Comparison of ENCODE assay signal across 32 cellular contexts in the genomic region with DNA sequence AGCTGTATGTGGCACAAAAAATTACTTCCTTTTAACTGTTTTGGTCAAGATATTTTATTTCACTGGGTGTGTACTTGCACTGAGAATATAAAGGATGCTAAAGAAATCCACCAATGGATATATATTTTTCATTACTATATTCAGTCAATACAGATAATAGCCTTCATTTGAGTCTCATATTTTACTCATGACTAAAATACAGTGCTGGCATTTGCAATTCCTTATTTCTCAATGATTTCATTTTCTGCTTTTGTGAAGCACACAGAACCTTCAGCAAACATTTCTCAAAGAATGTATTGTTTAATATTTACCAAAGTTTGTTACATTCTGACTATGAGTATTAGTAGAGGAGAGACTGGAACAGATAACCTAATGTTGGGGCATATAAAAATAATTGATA.
"Had no signal": no experiment of that assay in that cellular context is flagged by ENCODE, and none has a peak within 500 bp of the region (broad histone marks: within the 10 kb centered on the region; RNA-seq: fewer than 3 reads in every experiment).

No MANE protein-coding gene starts in this region.

- H3K4me1 ChIP-seq: adrenal gland, breast epithelium had no signal

- ATAC-seq: activated CD8-positive, alpha-beta T cell treated with anti-CD3 and anti-CD28 coated beads for 36 hours; activated naive CD4-positive, alpha-beta T cell treated with anti-CD3 and anti-CD28 coated beads, Interleukin-2, amount 50 U/mL, for 72 hours; activated T-cell treated with anti-CD3 and anti-CD28 coated beads, Interleukin-2, amount 50 U/mL, for 4 hours; activated T-cell treated with anti-CD3 and anti-CD28 coated beads, Interleukin-2, amount 50 U/mL, for 72 hours; activated T-helper 17 cell treated with anti-CD3 and anti-CD28 coated beads, Interleukin-2, amount 50 U/mL, for 72 hours; body of pancreas had no signal

- H3K27me3 ChIP-seq: adrenal gland, body of pancreas, brain microvascular endothelial cell, breast epithelium had no signal

- H3K36me3 ChIP-seq: adrenal gland, brain microvascular endothelial cell, breast epithelium had no signal

- H3K27ac ChIP-seq: adrenal gland, body of pancreas, brain microvascular endothelial cell, breast epithelium, VCaP had no signal

- DNase-seq: activated B cell treated with CpG ODN at 0.5 μM for 24 hours; activated CD4-positive, alpha-beta memory T cell treated with anti-CD3 and anti-CD28 coated beads for 36 hours; activated CD4-positive, alpha-beta T cell treated with anti-CD3 and anti-CD28 coated beads for 4 hours; activated CD4-positive, alpha-beta T cell treated with anti-CD3 and anti-CD28 coated beads, Interleukin-2, amount 10 ng/mL, durations not matched to agents 24 days and 14 days; activated CD4-positive, alpha-beta T cell treated with anti-CD3 and anti-CD28 coated beads, Interleukin-2, amount 50 U/mL, for 1 hour; activated CD4-positive, alpha-beta T cell treated with anti-CD3 and anti-CD28 coated beads, Interleukin-2, amount 50 U/mL, for 4 hours; activated CD4-positive, CD25-positive, alpha-beta regulatory T cell treated with anti-CD3 and anti-CD28 coated beads, Interleukin-2, amount 50 U/mL, for 72 hours; activated CD8-positive, alpha-beta memory T cell treated with anti-CD3 and anti-CD28 coated beads, Interleukin-2, amount 50 U/mL, for 4 hours; activated CD8-positive, alpha-beta T cell treated with anti-CD3 and anti-CD28 coated beads for 36 hours; activated effector memory CD4-positive, alpha-beta T cell treated with anti-CD3 and anti-CD28 coated beads, Interleukin-2, amount 50 U/mL, for 16 hours; activated gamma-delta T cell treated with Interleukin-2 at 50 U/mL for 16 hours; activated naive CD4-positive, alpha-beta T cell; activated naive CD4-positive, alpha-beta T cell treated with anti-CD3 and anti-CD28 coated beads for 36 hours; activated naive CD4-positive, alpha-beta T cell treated with anti-CD3 and anti-CD28 coated beads, Interleukin-2, amount 50 U/mL, for 16 hours; activated naive CD8-positive, alpha-beta T cell treated with anti-CD3 and anti-CD28 coated beads for 36 hours; activated T-cell treated with anti-CD3 and anti-CD28 coated beads for 4 hours; activated T-cell treated with anti-CD3 and anti-CD28 coated beads, Interleukin-2, amount 50 U/mL, for 1 hour; activated T-cell treated with anti-CD3 and anti-CD28 coated beads, Interleukin-2, amount 50 U/mL, for 4 hours; activated T-cell treated with anti-CD3 and anti-CD28 coated beads, Interleukin-2, amount 50 U/mL, for 72 hours; adrenal gland; amniotic stem cell; aorta; body of pancreas; brain microvascular endothelial cell; central memory CD4-positive, alpha-beta T cell; T-helper 1 cell; T-helper 2 cell; T-helper 9 cell had no signal

- H3K9me3 ChIP-seq: adrenal gland, body of pancreas, breast epithelium had no signal

- H3K4me3 ChIP-seq: adrenal gland, body of pancreas, breast epithelium had no signal
